Comparison of ENCODE assay signal across 8 cellular contexts in the genomic region with DNA sequence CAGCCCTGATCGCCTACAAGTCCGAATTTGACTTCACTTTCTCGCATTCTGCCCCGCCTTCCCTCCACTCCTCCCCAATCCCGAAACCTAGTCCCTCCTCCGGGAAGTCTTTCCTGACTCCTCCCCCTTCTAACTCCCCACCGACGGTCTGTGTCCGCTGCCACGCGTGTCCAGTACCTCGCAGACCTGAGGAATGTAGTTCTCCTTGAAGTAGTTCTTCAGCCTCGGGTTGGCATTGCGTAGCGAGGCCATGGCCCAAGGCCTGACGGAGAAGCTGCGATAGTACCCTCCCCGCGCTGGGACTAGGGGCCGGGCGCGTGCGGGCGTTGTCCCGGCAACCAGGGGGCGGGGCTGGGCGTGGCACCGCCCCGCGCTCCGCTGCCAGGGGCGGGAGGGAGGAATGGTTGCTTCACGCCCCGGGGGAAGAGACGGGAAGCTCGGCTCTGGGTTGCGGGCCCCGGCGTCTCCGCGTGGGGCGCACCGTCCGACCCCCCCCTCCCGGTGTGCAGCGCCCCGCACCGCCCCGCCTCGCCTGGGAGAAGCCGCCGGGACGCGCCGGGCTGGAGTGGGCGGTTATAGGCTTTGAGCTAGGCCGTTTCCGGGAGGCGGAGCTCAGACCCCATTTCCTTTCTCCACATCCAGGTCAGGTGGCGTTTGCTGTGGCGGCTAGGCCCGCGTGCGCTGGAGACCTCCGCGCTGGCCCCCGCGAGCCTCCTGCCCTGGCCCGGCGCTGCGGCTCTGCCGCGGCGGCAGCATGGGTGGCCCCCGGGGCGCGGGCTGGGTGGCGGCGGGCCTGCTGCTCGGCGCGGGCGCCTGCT. TPM values are rescaled to one million over a fixed set of nuclear protein-coding genes. Genes with fewer than 3 reads are reported as not detected.
DNase-seq lines count a peak whose midpoint lies in the region; ATAC-seq and TF ChIP-seq lines count a peak whose summit lies in the region.

A gene (plus strand): TSS at position 622 of the 818 bp plus-strand sequence. CDS start 133 bp downstream, at position 755.
A gene (minus strand): TSS at position 278 of the 818 bp plus-strand sequence.

- TF ChIP-seq CTCF in CD8-positive, alpha-beta T cell (IDR thresholded peaks at IDR 0.05): no peak

- H3K4me1 ChIP-seq in CD8-positive, alpha-beta T cell (ENCODE audit: insufficient read depth, low read length): peaks cover 26% of the 10 kb centered on the region

- peak; percentile 79 to 95 (median 86) for DNase-seq in CD8-positive, alpha-beta T cell
- DNase-seq in HK-2 (ENCODE audit: unreplicated experiment): peak; percentile 92
- DNase-seq in NCI-H82 (lab: John Stamatoyannopoulos, UW): peak; percentile 93
- DNase-seq in activated CD4-positive, alpha-beta memory T cell treated with anti-CD3 and anti-CD28 coated beads, Interleukin-2, amount 10 ng/mL, durations not matched to agents 7 days and 5 days: peak; percentile 89
- DNase-seq in ecto neural progenitor cell (ENCODE audit: low spot score): peak; percentile 93
- peak; percentile 91 for DNase-seq in lung microvascular endothelial cell (ENCODE audit: low read depth in 2 of 2)
- peak; percentile 82 to 87 (median 87) for DNase-seq in stimulated activated CD4-positive, alpha-beta T cell treated with anti-CD3 and anti-CD28 coated beads, TNF-alpha, amount 100 ng/mL, for 4 hours (ENCODE audit: low read depth in 3 of 3)

- H3K9me3 Mint-ChIP-seq in CD8-positive, alpha-beta T cell: no peaks in the 10 kb centered on the region
- no peaks in the 10 kb centered on the region for H3K9me3 Mint-ChIP-seq in activated CD4-positive, alpha-beta memory T cell treated with anti-CD3 and anti-CD28 coated beads, Interleukin-2, amount 10 ng/mL, durations not matched to agents 7 days and 5 days

- no peaks in the 10 kb centered on the region for H3K27me3 ChIP-seq in CD8-positive, alpha-beta T cell (ENCODE audit: insufficient read depth, low read length)

- peak within 1 kb of the TSS; percentile 96 for H3K27ac Mint-ChIP-seq in CD8-positive, alpha-beta T cell
- H3K27ac Mint-ChIP-seq in activated CD4-positive, alpha-beta memory T cell treated with anti-CD3 and anti-CD28 coated beads, Interleukin-2, amount 10 ng/mL, durations not matched to agents 7 days and 5 days: peak within 1 kb of the TSS; percentile 86

- POLR2A ChIA-PET in CD8-positive, alpha-beta T cell (lab: Charles Lee): interaction anchor here (1.1 to 1.7 kb wide), 5 partner anchors 9 to 205 kb away, joined by 3 to 13 read pairs (median 7); a partner anchor contains a TSS
- POLR2A ChIA-PET in activated CD4-positive, alpha-beta memory T cell treated with anti-CD3 and anti-CD28 coated beads, Interleukin-2, amount 10 ng/mL, durations not matched to agents 7 days and 5 days (lab: Charles Lee): interaction anchor here (0.8 to 1.8 kb wide), 13 partner anchors 9 to 326 kb away, joined by 3 to 13 read pairs (median 4); a partner anchor contains a TSS

- H3K27me3 Mint-ChIP-seq in CD8-positive, alpha-beta T cell (ENCODE audit: low read depth): no peaks in the 10 kb centered on the region
- no peaks in the 10 kb centered on the region for H3K27me3 Mint-ChIP-seq in activated CD4-positive, alpha-beta memory T cell treated with anti-CD3 and anti-CD28 coated beads, Interleukin-2, amount 10 ng/mL, durations not matched to agents 7 days and 5 days

- H3K9me3 ChIP-seq in CD8-positive, alpha-beta T cell (ENCODE audit: low read length): no peaks in the 10 kb centered on the region

- H3K4me3 Mint-ChIP-seq in CD8-positive, alpha-beta T cell: peak within 1 kb of the TSS; percentile 98
- peak within 1 kb of the TSS; percentile 92 for H3K4me3 Mint-ChIP-seq in activated CD4-positive, alpha-beta memory T cell treated with anti-CD3 and anti-CD28 coated beads, Interleukin-2, amount 10 ng/mL, durations not matched to agents 7 days and 5 days

- CTCF ChIA-PET in CD8-positive, alpha-beta T cell (lab: Charles Lee): interaction anchor here (0.8 to 1.8 kb wide), 4 partner anchors 10 to 74 kb away, joined by 3 to 6 read pairs (median 4); a partner anchor contains a TSS
- CTCF ChIA-PET in activated CD4-positive, alpha-beta memory T cell treated with anti-CD3 and anti-CD28 coated beads, Interleukin-2, amount 10 ng/mL, durations not matched to agents 7 days and 5 days (lab: Charles Lee): interaction anchor here (0.9 to 4.2 kb wide), 13 partner anchors 9 to 326 kb away, joined by 3 to 38 read pairs (median 4); a partner anchor contains a TSS

- H3K4me1 Mint-ChIP-seq in CD8-positive, alpha-beta T cell (ENCODE audit: low read depth): peaks cover 45% of the 10 kb centered on the region
- H3K4me1 Mint-ChIP-seq in activated CD4-positive, alpha-beta memory T cell treated with anti-CD3 and anti-CD28 coated beads, Interleukin-2, amount 10 ng/mL, durations not matched to agents 7 days and 5 days: peaks cover 31% of the 10 kb centered on the region

- H3K4me3 ChIP-seq in CD8-positive, alpha-beta T cell (ENCODE audit: low read depth, low read length): peak within 1 kb of the TSS; percentile 99

- H3K36me3 ChIP-seq in CD8-positive, alpha-beta T cell (ENCODE audit: insufficient read depth, low read length): no peaks in the 10 kb centered on the region

- peak within 1 kb of the TSS; percentile 81 for H3K27ac ChIP-seq in CD8-positive, alpha-beta T cell (ENCODE audit: low read depth, low read length)

- peaks cover 15% of the 10 kb centered on the region for H3K36me3 Mint-ChIP-seq in CD8-positive, alpha-beta T cell
- H3K36me3 Mint-ChIP-seq in activated CD4-positive, alpha-beta memory T cell treated with anti-CD3 and anti-CD28 coated beads, Interleukin-2, amount 10 ng/mL, durations not matched to agents 7 days and 5 days (ENCODE audit: low read depth): peaks cover 9% of the 10 kb centered on the region

- peak; percentile 78 for ATAC-seq in CD8-positive, alpha-beta T cell
- ATAC-seq in GM19455 (IDR thresholded peaks at IDR 0.05; ENCODE audit: unreplicated experiment): peak; percentile 95

- intact Hi-C loops in CD8-positive, alpha-beta T cell (cut with DNase I, micrococcal nuclease): loop anchor here (1.0 to 10.0 kb wide), 9 partner anchors 74 to 1130 kb away; a partner anchor contains a TSS

RNA-seq across cellular contexts. Expression of the first gene that starts in this region (rescaled TPM):
- total RNA-seq in CD8-positive, alpha-beta T cell: 1 to 10 TPM; 6.3 to 6.6 TPM
- total RNA-seq in activated CD4-positive, alpha-beta memory T cell treated with anti-CD3 and anti-CD28 coated beads, Interleukin-2, amount 10 ng/mL, durations not matched to agents 7 days and 5 days: 10 to 100 TPM; 27.0 to 31.5 TPM
- total RNA-seq in lung microvascular endothelial cell: 25.9 and 31.2 TPM in 2 replicates

RNA-seq across cellular contexts. Expression of the second gene that starts in this region (rescaled TPM):
- total RNA-seq in CD8-positive, alpha-beta T cell: 1 to 10 TPM; 1.5 to 2.4 TPM
- total RNA-seq in activated CD4-positive, alpha-beta memory T cell treated with anti-CD3 and anti-CD28 coated beads, Interleukin-2, amount 10 ng/mL, durations not matched to agents 7 days and 5 days: under 1 TPM in 1 of 2 experiments, not detected in 1; 0.58 TPM
- total RNA-seq in lung microvascular endothelial cell: 0.20 and 0.44 TPM in 2 replicates

Comparison
In these comparisons a context has a peak if more than half of its experiments do, and no peak if none do; other contexts are left out.
1. Peak in every context shown above with its lines: DNase-seq, ATAC-seq, H3K4me3 ChIP-seq and H3K27ac ChIP-seq.